ENCODE assay signal across 17 cellular contexts in the genomic region with DNA sequence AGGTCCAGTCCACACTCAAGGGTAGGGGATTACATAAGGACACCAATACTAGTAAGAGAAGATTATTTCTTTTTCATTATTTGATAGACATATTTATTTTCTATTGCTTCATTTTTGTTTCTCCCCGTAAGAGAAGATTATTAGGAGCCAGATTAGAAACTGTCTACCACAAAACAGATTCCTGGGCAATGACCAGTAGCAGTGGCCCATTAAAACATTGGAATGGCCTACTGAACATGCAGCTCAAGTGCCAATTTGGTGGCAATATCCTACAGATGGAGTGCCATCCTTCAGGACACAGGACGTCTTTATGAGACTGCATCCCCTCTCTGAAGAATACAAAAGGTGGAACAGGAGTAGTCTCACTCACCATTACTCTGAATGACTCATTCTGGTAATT. TPM values are rescaled to one million over a fixed set of nuclear protein-coding genes. Genes with fewer than 3 reads are reported as not detected.
"Had no signal": no experiment of that assay in that cellular context is flagged by ENCODE, and none has a peak within 500 bp of the region (broad histone marks: within the 10 kb centered on the region; RNA-seq: fewer than 3 reads in every experiment).

No MANE protein-coding gene starts in this region.

- H3K9me3 ChIP-seq: gastroesophageal sphincter, heart left ventricle, mucosa of descending colon, prostate gland, right atrium auricular region, testis had no signal

- H3K27ac ChIP-seq: gastroesophageal sphincter, heart left ventricle, prostate gland, right atrium auricular region, testis had no signal

- H3K4me3 ChIP-seq: gastroesophageal sphincter, heart left ventricle, mucosa of descending colon, prostate gland, right atrium auricular region, testis had no signal

- DNase-seq: activated CD4-positive, alpha-beta T cell treated with anti-CD3 and anti-CD28 coated beads, Interleukin-2, amount 10 ng/mL, durations not matched to agents 24 days and 14 days; activated CD8-positive, alpha-beta T cell treated with anti-CD3 and anti-CD28 coated beads for 36 hours; activated naive CD4-positive, alpha-beta T cell treated with anti-CD3 and anti-CD28 coated beads for 36 hours; activated T-cell treated with anti-CD3 and anti-CD28 coated beads, Interleukin-2, amount 50 U/mL, for 24 hours; central memory CD4-positive, alpha-beta T cell; heart left ventricle; left ventricle myocardium superior; mucosa of descending colon; naive B cell; small intestine; stimulated activated CD4-positive, alpha-beta T cell treated with anti-CD3 and anti-CD28 coated beads, Interleukin-4, amount 100 ng/mL, for 4 hours; T-helper 1 cell; T-helper 9 cell; testis had no signal

- H3K4me1 ChIP-seq: prostate gland, right atrium auricular region had no signal

- H3K27me3 ChIP-seq: gastroesophageal sphincter, heart left ventricle, right atrium auricular region, testis had no signal

- H3K36me3 ChIP-seq: gastroesophageal sphincter, heart left ventricle, prostate gland, right atrium auricular region had no signal

RNA-seq across cellular contexts. Expression of gene ARHGAP29, which starts 34.0 kb away (rescaled TPM):
- total RNA-seq: activated CD4-positive, alpha-beta T cell treated with anti-CD3 and anti-CD28 coated beads, Interleukin-2, amount 10 ng/mL, durations not matched to agents 24 days and 14 days; activated CD8-positive, alpha-beta T cell treated with anti-CD3 and anti-CD28 coated beads for 36 hours had no signal
